ENCODE assay signal across 9 cellular contexts in the genomic region with DNA sequence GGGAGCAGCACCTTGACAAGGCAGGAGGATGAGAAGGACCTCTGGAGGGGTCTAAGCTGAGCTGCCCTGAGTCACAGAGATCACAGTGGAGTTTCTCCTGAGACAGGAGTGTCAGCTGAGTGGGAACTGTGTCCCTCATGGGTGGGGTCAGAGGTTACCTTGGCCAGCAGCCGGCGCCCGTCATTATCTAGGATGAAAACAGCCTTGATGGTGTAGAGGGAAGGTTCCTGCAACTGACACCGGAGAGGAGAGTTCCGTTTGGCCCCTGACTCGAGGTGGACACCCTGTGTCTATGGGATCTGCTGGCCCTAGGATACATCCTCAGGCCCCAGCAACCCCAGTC. TPM values are rescaled to one million over a fixed set of nuclear protein-coding genes. Genes with fewer than 3 reads are reported as not detected.
DNase-seq lines count a peak whose midpoint lies in the region; ATAC-seq, FAIRE-seq and TF ChIP-seq lines count a peak whose summit lies in the region.
"Had no signal": no experiment of that assay in that cellular context is flagged by ENCODE, and none has a peak within 500 bp of the region (broad histone marks: within the 10 kb centered on the region; RNA-seq: fewer than 3 reads in every experiment).

No MANE protein-coding gene starts in this region.

- no peaks in the 10 kb centered on the region for H3K9me3 ChIP-seq in upper lobe of left lung

- peaks cover 7% of the 10 kb centered on the region for H3K4me1 Mint-ChIP-seq in activated naive CD4-positive, alpha-beta T cell treated with anti-CD3 and anti-CD28 coated beads, Interleukin-2, amount 50 U/mL, for 24 hours
- peaks cover 10% of the 10 kb centered on the region for H3K4me1 Mint-ChIP-seq in mesothelial cell of epicardium

- no peaks in the 10 kb centered on the region for H3K36me3 Mint-ChIP-seq in activated naive CD4-positive, alpha-beta T cell treated with anti-CD3 and anti-CD28 coated beads, Interleukin-2, amount 50 U/mL, for 24 hours
- no peaks in the 10 kb centered on the region for H3K36me3 Mint-ChIP-seq in mesothelial cell of epicardium

- TF ChIP-seq EP300 in upper lobe of left lung (IDR thresholded peaks at IDR 0.05), result no peak

- H3K36me3 ChIP-seq in bronchial epithelial cell (ENCODE audit: control insufficient read depth, insufficient read depth, low read length) (no peaks in the 10 kb centered on the region), upper lobe of left lung (peaks cover 0 to 4% (median 0%) of the 10 kb centered on the region in 4 donors)

- peak overlapping the region; percentile 58 for H3K4me3 ChIP-seq in bronchial epithelial cell (ENCODE audit: low read depth, low read length)
- peak overlapping the region in 3 of 4 donors; percentile 63 to 76 (median 66) for H3K4me3 ChIP-seq in upper lobe of left lung

- no peak for TF ChIP-seq POLR2A in upper lobe of left lung (IDR thresholded peaks at IDR 0.05)

- WGBS in upper lobe of left lung, 2 donors, result 70 to 74% methylated on average over 6 of the region's 6 CpGs

- ATAC-seq in upper lobe of left lung (ENCODE audit: low FRiP score in 2 of 2), result peak in 1 of 2 donors; percentile 11

- H3K9me3 Mint-ChIP-seq in activated naive CD4-positive, alpha-beta T cell treated with anti-CD3 and anti-CD28 coated beads, Interleukin-2, amount 50 U/mL, for 24 hours, result no peaks in the 10 kb centered on the region
- H3K9me3 Mint-ChIP-seq in mesothelial cell of epicardium, result no peaks in the 10 kb centered on the region

- H3K27me3 ChIP-seq in bronchial epithelial cell (ENCODE audit: control insufficient read depth, insufficient read depth, low read length) (no peaks in the 10 kb centered on the region), upper lobe of left lung (peaks cover 0 to 3% (median 0%) of the 10 kb centered on the region in 4 donors)

- TF ChIP-seq CTCF in bronchial epithelial cell (IDR thresholded peaks at IDR 0.05; ENCODE audit: insufficient read depth, low read length, severe bottlenecking) (no peak), mesothelial cell of epicardium (IDR thresholded peaks at IDR 0.05; ENCODE audit: unreplicated experiment) (no peak), upper lobe of left lung (IDR thresholded peaks at IDR 0.05) (no peak)

- no peak for DNase-seq in activated naive CD4-positive, alpha-beta T cell treated with anti-CD3 and anti-CD28 coated beads, Interleukin-2, amount 50 U/mL, for 16 hours
- DNase-seq in bronchial epithelial cell (ENCODE audit: low read depth) (no peak), mesothelial cell of epicardium (ENCODE audit: low spot score in 2 of 2, unreplicated experiment in 2 of 2) (no peak), upper lobe of left lung (no peak), NOMO-1 treated with dmso at 0.1 percent for 144 hours (lab: John Stamatoyannopoulos, UW; ENCODE audit: unreplicated experiment) (no peak), KG1 (lab: John Stamatoyannopoulos, UW) (no peak)
- DNase-seq in effector CD4-positive, alpha-beta T cell, result no peak
- DNase-seq: NCI-H1092 had no signal

- H3K27ac Mint-ChIP-seq in activated naive CD4-positive, alpha-beta T cell treated with anti-CD3 and anti-CD28 coated beads, Interleukin-2, amount 50 U/mL, for 24 hours, result no peak overlapping the region
- no peak overlapping the region for H3K27ac Mint-ChIP-seq in mesothelial cell of epicardium

- no peak for FAIRE-seq in bronchial epithelial cell (lab: Jason Lieb, UNC)

- H3K27me3 Mint-ChIP-seq in activated naive CD4-positive, alpha-beta T cell treated with anti-CD3 and anti-CD28 coated beads, Interleukin-2, amount 50 U/mL, for 24 hours, result peaks cover 10% of the 10 kb centered on the region
- peaks cover 11% of the 10 kb centered on the region for H3K27me3 Mint-ChIP-seq in mesothelial cell of epicardium (ENCODE audit: low read depth)

- peaks cover 3 to 12% (median 8%) of the 10 kb centered on the region in 4 donors for H3K4me1 ChIP-seq in upper lobe of left lung

- peak overlapping the region; percentile 79 for H3K4me3 Mint-ChIP-seq in activated naive CD4-positive, alpha-beta T cell treated with anti-CD3 and anti-CD28 coated beads, Interleukin-2, amount 50 U/mL, for 24 hours
- H3K4me3 Mint-ChIP-seq in mesothelial cell of epicardium, result peak overlapping the region; percentile 78

- H3K27ac ChIP-seq in upper lobe of left lung, result peak overlapping the region in 3 of 4 donors; percentile 40 to 84 (median 54)

RNA-seq across cellular contexts. Expression of gene COPZ2, which starts 0.9 kb away (rescaled TPM):
- total RNA-seq in bronchial epithelial cell (8.2 and 21.4 TPM in 2 replicates), mesothelial cell of epicardium (28.2 to 31.8 TPM (median 30.7 TPM) in 3 replicates), upper lobe of left lung (10 to 100 TPM in 4 of 6 donors, 1 to 10 TPM in 2; 5.2 to 33.5 (median 17.7) TPM)

RNA-seq across cellular contexts. Expression of gene NFE2L1, which starts 11.5 kb away (rescaled TPM):
- total RNA-seq in bronchial epithelial cell (84.2 and 176 TPM in 2 replicates), mesothelial cell of epicardium (134 to 137 TPM (median 136 TPM) in 3 replicates), upper lobe of left lung (100 to 1,000 TPM; 105 to 203 (median 148) TPM)
